19 cellular contexts compared by ENCODE assay signal in genomic region chr21:44381874-44382273, GRCh38. TPM values are rescaled to one million over a fixed set of nuclear protein-coding genes. Genes with fewer than 3 reads are reported as not detected.
DNase-seq lines count a peak whose midpoint lies in the region; ATAC-seq and TF ChIP-seq lines count a peak whose summit lies in the region.
"Had no signal": no experiment of that assay in that cellular context is flagged by ENCODE, and none has a peak within 500 bp of the region (broad histone marks: within the 10 kb centered on the region; RNA-seq: fewer than 3 reads in every experiment).

No MANE protein-coding gene starts in this region.

- BruUV-seq in IMR-90 (replicated peaks; lab: Mats Ljungman, UMichigan): no TSS peak

- no peaks in the 10 kb centered on the region for H3K9me1 ChIP-seq in IMR-90 (ENCODE audit: insufficient read depth, low read length)

- no peaks in the 10 kb centered on the region for H3K79me1 ChIP-seq in IMR-90 (ENCODE audit: low read depth in 1 of 2, low read length in 2 of 2)

- H3K4me3 ChIP-seq in IMR-90 (ENCODE audit: insufficient read depth, low read depth, low read length): no peak overlapping the region
- H3K4me3 ChIP-seq in Karpas-422 (ENCODE audit: low read length): no peak overlapping the region
- H3K4me3 ChIP-seq: BLaER1 had no signal

- H2AK5ac ChIP-seq in IMR-90 (ENCODE audit: low read depth, low read length): no peak overlapping the region

- no peak overlapping the region for H4K5ac ChIP-seq in IMR-90 (ENCODE audit: low read depth, low read length)

- H3K18ac ChIP-seq in IMR-90 (ENCODE audit: low read depth, low read length): no peak overlapping the region

- H3K56ac ChIP-seq in IMR-90 (ENCODE audit: extremely low read depth, insufficient read depth, low read length): no peak overlapping the region

- H3K4me1 Mint-ChIP-seq in endothelial cell (ENCODE audit: unreplicated experiment): no peaks in the 10 kb centered on the region
- H3K4me1 Mint-ChIP-seq: CD4-positive, CD25-positive, alpha-beta regulatory T cell; CD8-positive, alpha-beta memory T cell had no signal

- H3K36me3 ChIP-seq in IMR-90 (ENCODE audit: control insufficient read depth, insufficient read depth, low read length) (no peaks in the 10 kb centered on the region), Karpas-422 (ENCODE audit: insufficient read depth, low read length) (no peaks in the 10 kb centered on the region; the same call in 1 of the 2 replicates)
- H3K36me3 ChIP-seq: BE2C had no signal

- no peak overlapping the region for H3K14ac ChIP-seq in IMR-90 (replicated peaks; ENCODE audit: low read depth, low read length)

- no peak overlapping the region for H3K23ac ChIP-seq in IMR-90 (ENCODE audit: low read depth, low read length)

- H3K27me3 Mint-ChIP-seq in endothelial cell (ENCODE audit: unreplicated experiment): peaks cover 17% of the 10 kb centered on the region
- H3K27me3 Mint-ChIP-seq: CD4-positive, alpha-beta memory T cell had no signal

- H3K4me1 ChIP-seq in IMR-90 (ENCODE audit: control insufficient read depth, insufficient read depth, low read length): no peaks in the 10 kb centered on the region
- no peaks in the 10 kb centered on the region for H3K4me1 ChIP-seq in Karpas-422 (ENCODE audit: low read length)
- H3K4me1 ChIP-seq: BE2C had no signal

- H3K79me2 ChIP-seq in Karpas-422 (ENCODE audit: low read length): no peaks in the 10 kb centered on the region

- peak overlapping the region; percentile 6 for H3K27ac Mint-ChIP-seq in endothelial cell (ENCODE audit: unreplicated experiment)
- H3K27ac Mint-ChIP-seq: CD4-positive, alpha-beta memory T cell; CD4-positive, CD25-positive, alpha-beta regulatory T cell; CD8-positive, alpha-beta memory T cell had no signal

- no peak for TF ChIP-seq POLR2A in IMR-90 (IDR thresholded peaks at IDR 0.05; ENCODE audit: low read depth, low read length)

- no peak overlapping the region for H2BK20ac ChIP-seq in IMR-90 (ENCODE audit: low read depth, low read length)

- H4K20me1 ChIP-seq in IMR-90 (ENCODE audit: insufficient read depth, low read length) (no peaks in the 10 kb centered on the region), Karpas-422 (ENCODE audit: insufficient read depth, low read depth, low read length) (no peaks in the 10 kb centered on the region)

- H3K4me2 ChIP-seq in IMR-90 (ENCODE audit: low read depth, low read length) (no peak overlapping the region), Karpas-422 (ENCODE audit: low read depth, low read length, poor library complexity, severe bottlenecking) (no peak overlapping the region)
- H3K4me2 ChIP-seq: BLaER1 had no signal

- DNase-seq in IMR-90 (no peak), endothelial cell (ENCODE audit: low spot score) (no peak), Karpas-422 (no peak)
- DNase-seq: 8988T; ACHN; BE2C; C1 segment of cervical spinal cord; Calu3; CD4-positive, alpha-beta memory T cell; CD4-positive, CD25-positive, alpha-beta regulatory T cell; CD8-positive, alpha-beta memory T cell; COR-L47; DMS79 treated with DMSO at 0.1 percent for 48 hours; GF-D8 had no signal

- in situ Hi-C loops in IMR-90 (cut with MboI; ENCODE audit: low sequenced_read_pairs): no loop called here

- no peak for TF ChIP-seq RAD21 in IMR-90 (IDR thresholded peaks at IDR 0.05; ENCODE audit: low read length)

- no peak overlapping the region for H2BK120ac ChIP-seq in IMR-90 (ENCODE audit: low read depth, low read length)

- no peak for TF ChIP-seq CTCF in IMR-90 (conservative IDR thresholded peaks at IDR 0.05; ENCODE audit: low read depth, low read length)
- no peak for TF ChIP-seq CTCF in endothelial cell (IDR thresholded peaks at IDR 0.05; ENCODE audit: unreplicated experiment)

- CTCF ChIA-PET in IMR-90 (lab: Yijun Ruan, JAX): no interaction called here

- H2AFZ ChIP-seq in IMR-90 (replicated peaks; ENCODE audit: low read length, poor library complexity) (no peak overlapping the region), Karpas-422 (ENCODE audit: low read length) (no peak overlapping the region)

- H3K36me3 Mint-ChIP-seq in endothelial cell (ENCODE audit: low read depth, unreplicated experiment): peaks cover 6% of the 10 kb centered on the region

- intact Hi-C loops in IMR-90 (cut with micrococcal nuclease): no loop called here

- ATAC-seq in IMR-90 (ENCODE audit: low read depth) (no peak), GM21576 (IDR thresholded peaks at IDR 0.05; ENCODE audit: unreplicated experiment) (no peak), GM21737 (IDR thresholded peaks at IDR 0.05; ENCODE audit: unreplicated experiment) (no peak)

- H3K27me3 ChIP-seq in IMR-90 (ENCODE audit: control insufficient read depth, insufficient read depth, low read length) (peaks cover 2% of the 10 kb centered on the region), Karpas-422 (ENCODE audit: low read length) (peaks cover 4% of the 10 kb centered on the region; the same call in 1 of the 2 replicates)
- H3K27me3 ChIP-seq: BE2C, BLaER1 had no signal

- H3K9me3 Mint-ChIP-seq in endothelial cell (ENCODE audit: unreplicated experiment): peaks cover 5% of the 10 kb centered on the region

- no peak overlapping the region for H2AK9ac ChIP-seq in IMR-90 (replicated peaks; ENCODE audit: low read depth, low read length, poor library complexity)

- no peaks in the 10 kb centered on the region for H3K9me2 ChIP-seq in Karpas-422 (replicated peaks; ENCODE audit: insufficient read depth, low read length)

- no peak overlapping the region for H4K91ac ChIP-seq in IMR-90 (ENCODE audit: insufficient read depth, low read depth, low read length)

- H3K9ac ChIP-seq in IMR-90 (ENCODE audit: low read depth, low read length): no peak overlapping the region
- H3K9ac ChIP-seq in Karpas-422 (ENCODE audit: low read length): no peak overlapping the region
- H3K9ac ChIP-seq: BLaER1 had no signal

- peak overlapping the region; percentile 0 for H3K4me3 Mint-ChIP-seq in endothelial cell (ENCODE audit: unreplicated experiment)
- H3K4me3 Mint-ChIP-seq: CD14-positive monocyte; CD4-positive, alpha-beta memory T cell; CD4-positive, CD25-positive, alpha-beta regulatory T cell; CD8-positive, alpha-beta memory T cell had no signal

- dilution Hi-C loops in IMR-90 (cut with HindIII; ENCODE audit: low sequenced_read_pairs, unreplicated experiment): no loop called here

- H3K4ac ChIP-seq in IMR-90 (ENCODE audit: low read depth, low read length): no peak overlapping the region

- H3K27ac ChIP-seq in IMR-90 (ENCODE audit: insufficient read depth, low read length) (no peak overlapping the region), Karpas-422 (ENCODE audit: low read length) (no peak overlapping the region)
- H3K27ac ChIP-seq: BLaER1 had no signal

- H2BK5ac ChIP-seq in IMR-90 (ENCODE audit: low read depth, low read length, poor library complexity, severe bottlenecking): peak overlapping the region; percentile 54

- no peak overlapping the region for H4K8ac ChIP-seq in IMR-90 (ENCODE audit: low read depth in 2 of 2, low read length in 2 of 2)

- POLR2A ChIA-PET in IMR-90 (lab: Charles Lee; ENCODE audit: unreplicated experiment): no interaction called here

- H3K9me3 ChIP-seq in IMR-90 (ENCODE audit: control insufficient read depth, insufficient read depth, low read length): peaks cover 10% of the 10 kb centered on the region
- peaks cover 18% of the 10 kb centered on the region for H3K9me3 ChIP-seq in Karpas-422 (ENCODE audit: low read length)
- H3K9me3 ChIP-seq: BE2C had no signal

- no peak overlapping the region for H2BK15ac ChIP-seq in IMR-90 (ENCODE audit: low read depth, low read length)

TF ChIP-seq in IMR-90, 13 proteins besides CTCF, POLR2A, EP300 and RAD21:
- TF ChIP-seq CHD1 (IDR thresholded peaks at IDR 0.05; ENCODE audit: low read depth, low read length): no peak
- no peak for TF ChIP-seq MAZ (IDR thresholded peaks at IDR 0.05; ENCODE audit: borderline replicate concordance, low read depth, low read length)
- no peak for TF ChIP-seq MXI1 (IDR thresholded peaks at IDR 0.05; ENCODE audit: borderline replicate concordance, low read depth, low read length)
- no peak for TF ChIP-seq FOS (IDR thresholded peaks at IDR 0.05; ENCODE audit: low read depth, low read length)
- TF ChIP-seq USF2 (IDR thresholded peaks at IDR 0.05; ENCODE audit: low read depth, low read length): no peak
- no peak for TF ChIP-seq ELK1 (IDR thresholded peaks at IDR 0.05; ENCODE audit: borderline replicate concordance, low read depth, low read length)

RNA-seq across cellular contexts. Expression of gene TRPM2, which starts 28.5 kb away (rescaled TPM):
- total RNA-seq in IMR-90 (2012; rRNA removed) (not detected in 2 replicates), endothelial cell (ENCODE audit: unreplicated experiment) (0.15 TPM)
- not detected in 2 replicates for polyA plus RNA-seq in IMR-90 (2012; rRNA removed)
- not detected in 2 replicates for polyA plus RNA-seq in IMR-90 (2012; cell fraction: cytosol; rRNA removed)
- 0.05 TPM in 1 of 2 replicates, not detected in the other for polyA plus RNA-seq in IMR-90 (2012; cell fraction: nucleus; rRNA removed; ENCODE audit: low replicate concordance)
- 0.90 TPM in 1 of 2 replicates, not detected in the other for total RNA-seq in Karpas-422 (2014; rRNA removed; shearing (Covaris generic); ENCODE audit: low replicate concordance)
- total RNA-seq: Calu3 had no signal
- polyA plus RNA-seq: AG04450 had no signal

RNA-seq across cellular contexts. Expression of gene CFAP410, which starts 42.7 kb away (rescaled TPM):
- total RNA-seq in IMR-90 (2012; rRNA removed) (3.3 and 3.8 TPM in 2 replicates), endothelial cell (ENCODE audit: unreplicated experiment) (12.2 TPM)
- polyA plus RNA-seq in IMR-90 (2012; rRNA removed): 10.3 and 12.4 TPM in 2 replicates
- 18.3 and 20.2 TPM in 2 replicates for polyA plus RNA-seq in IMR-90 (2012; cell fraction: cytosol; rRNA removed)
- 43.6 and 107 TPM in 2 replicates for polyA plus RNA-seq in IMR-90 (2012; cell fraction: nucleus; rRNA removed; ENCODE audit: low replicate concordance)
- total RNA-seq in Karpas-422 (2014; rRNA removed; shearing (Covaris generic); ENCODE audit: low replicate concordance): 7.9 and 12.8 TPM in 2 replicates
